Comparison of ENCODE assay signal across 6 cellular contexts in genomic region chr16:69291657-69292056, GRCh38. TPM values are rescaled to one million over a fixed set of nuclear protein-coding genes. Genes with fewer than 3 reads are reported as not detected.
DNase-seq lines count a peak whose midpoint lies in the region; ATAC-seq and TF ChIP-seq lines count a peak whose summit lies in the region.
"Not testable (repeated sequence)": the region's sequence is repeated elsewhere in the genome, so short reads cannot be mapped to it uniquely, and the experiment has no call there.
"Had no signal": no experiment of that assay in that cellular context is flagged by ENCODE, and none has a peak within 500 bp of the region (broad histone marks: within the 10 kb centered on the region; RNA-seq: fewer than 3 reads in every experiment).

No MANE protein-coding gene starts in this region.

- H3K9me3 ChIP-seq in left lung, lower lobe of right lung, thyroid gland, upper lobe of right lung: not testable (repeated sequence)

- peaks cover 0 to 11% of the 10 kb centered on the region in 2 donors for H3K4me1 ChIP-seq in left lung
- peaks cover 10% of the 10 kb centered on the region for H3K4me1 ChIP-seq in lower lobe of right lung
- H3K4me1 ChIP-seq in thyroid gland, result peaks cover 31 to 41% of the 10 kb centered on the region in 2 donors
- peaks cover 11% of the 10 kb centered on the region for H3K4me1 ChIP-seq in upper lobe of right lung

- TF ChIP-seq CTCF in left lung (IDR thresholded peaks at IDR 0.05); lower lobe of right lung (IDR thresholded peaks at IDR 0.05); thyroid gland (IDR thresholded peaks at IDR 0.05); upper lobe of right lung (IDR thresholded peaks at IDR 0.05): not testable (repeated sequence)

- not testable (repeated sequence) for H3K27ac ChIP-seq in left lung, lower lobe of right lung, upper lobe of right lung
- H3K27ac ChIP-seq in thyroid gland, result peak overlapping the region; percentile 8 to 50 (median 14)

- ATAC-seq in left lung, result peak; percentile 79
- ATAC-seq in lower lobe of right lung, result peak; percentile 74 to 83
- peak; percentile 82 for ATAC-seq in upper lobe of right lung

- peak in 1 of 2 donors; percentile 47 for DNase-seq in left lung
- DNase-seq in lower lobe of right lung, upper lobe of right lung: not testable (repeated sequence)
- peak; percentile 42 to 43 for DNase-seq in thyroid gland

- not testable (repeated sequence) for H3K4me3 ChIP-seq in left lung; lower lobe of right lung; thyroid gland (replicated peaks in 1 of 3); upper lobe of right lung

- H3K27me3 ChIP-seq in left lung; lower lobe of right lung (ENCODE audit: low read depth); thyroid gland; upper lobe of right lung: not testable (repeated sequence)

- intact Hi-C loops in left lung (cut with DNase I); lower lobe of right lung (cut with DNase I); thyroid gland (cut with DNase I); upper lobe of right lung (cut with DNase I): not testable (repeated sequence)

- TF ChIP-seq POLR2A in thyroid gland (IDR thresholded peaks at IDR 0.05), result not testable (repeated sequence)

- 73 to 76% methylated on average over 9 of the region's 9 CpGs for WGBS in thyroid gland, 2 donors

- H3K36me3 ChIP-seq in left lung, lower lobe of right lung, thyroid gland, upper lobe of right lung: not testable (repeated sequence)

RNA-seq across cellular contexts. Expression of gene VPS4A, which starts 19.5 kb away (rescaled TPM):
- total RNA-seq in left lung, result 10 to 100 TPM; 20.6 to 25.9 TPM
- total RNA-seq in lower lobe of right lung, result 24.5 TPM
- total RNA-seq in thyroid gland, result 10 to 100 TPM; 33.5 to 47.5 (median 43.2) TPM
- 28.9 TPM for total RNA-seq in upper lobe of right lung

RNA-seq across cellular contexts. Expression of gene PDF, which starts 38.7 kb away (rescaled TPM):
- total RNA-seq in left lung, result 10 to 100 TPM in 1 of 2 donors, 1 to 10 TPM in 1; 8.7 to 16.3 TPM
- total RNA-seq in lower lobe of right lung, result 6.3 TPM
- total RNA-seq in thyroid gland, result 10 to 100 TPM; 35.2 to 57.0 (median 51.0) TPM
- total RNA-seq in upper lobe of right lung, result 8.8 TPM

RNA-seq across cellular contexts. Expression of gene COG8, which starts 47.7 kb away (rescaled TPM):
- total RNA-seq in left lung (10 to 100 TPM; 29.9 to 34.3 TPM), lower lobe of right lung (31.1 TPM), thyroid gland (10 to 100 TPM; 63.3 to 84.2 (median 74.7) TPM), upper lobe of right lung (32.3 TPM)

RNA-seq across cellular contexts. Expression of gene NIP7, which starts 47.9 kb away (rescaled TPM):
- total RNA-seq in left lung (10 to 100 TPM; 17.4 to 25.8 TPM), lower lobe of right lung (18.7 TPM), thyroid gland (10 to 100 TPM in 3 of 4 donors, 1 to 10 TPM in 1; 9.8 to 17.5 (median 14.7) TPM), upper lobe of right lung (20.8 TPM)

RNA-seq across cellular contexts. Expression of gene TMED6, which starts 59.9 kb away (rescaled TPM):
- total RNA-seq in left lung (1 to 10 TPM; 1.2 to 4.2 TPM), lower lobe of right lung (0.77 TPM), thyroid gland (1 to 10 TPM in 1 of 4 donors, not detected in 3; 4.1 TPM), upper lobe of right lung (0.69 TPM)
- total RNA-seq: A172, Daoy had no signal
